Comparison of ENCODE assay signal across 23 cellular contexts in genomic region chr17:37043201-37043600, GRCh38.
DNase-seq lines count a peak whose midpoint lies in the region; ATAC-seq, FAIRE-seq and TF ChIP-seq lines count a peak whose summit lies in the region.
"Had no signal": no experiment of that assay in that cellular context is flagged by ENCODE, and none has a peak within 500 bp of the region (broad histone marks: within the 10 kb centered on the region; RNA-seq: fewer than 3 reads in every experiment).

No MANE protein-coding gene starts in this region.

- H3K9me3 ChIP-seq in HepG2 (ENCODE audit: low read length) (no peaks in the 10 kb centered on the region), right lobe of liver (no peaks in the 10 kb centered on the region), Caco-2 (no peaks in the 10 kb centered on the region)
- H3K9me3 ChIP-seq: HAP-1, MG63, testis had no signal

- no peaks in the 10 kb centered on the region for H4K20me1 ChIP-seq in HepG2 (ENCODE audit: insufficient read depth, low read length)

- TF ChIP-seq RAD21 in HepG2 (CRISPR knock-in tag; IDR thresholded peaks at IDR 0.05): no peak

- TF ChIP-seq POLR2A in HepG2 (IDR thresholded peaks at IDR 0.05; ENCODE audit: insufficient read depth in 1 of 2, low read depth in 2 of 2, low read length in 2 of 2) (no peak), right lobe of liver (IDR thresholded peaks at IDR 0.05) (no peak)

- in situ Hi-C loops in HepG2 (cut with HindIII; ENCODE audit: extremely low pct_ligation_motif_present, low pct_unique_long_range_greater_than_20kb): loop anchor here (10.0 kb wide), 1 partner anchor 148 kb away; no protein-coding TSS in a partner anchor
- in situ Hi-C loops in SK-MEL-5 (cut with HindIII; ENCODE audit: low pct_unique_long_range_greater_than_20kb, low sequenced_read_pairs): no loop called here

- FAIRE-seq in HepG2 (lab: Jason Lieb, UNC): no peak

- H3K4me2 ChIP-seq in HepG2 (ENCODE audit: low read depth, low read length): peak overlapping the region; percentile 67
- H3K4me2 ChIP-seq: PC-9 had no signal

- POLR2A ChIA-PET in HepG2 (lab: Yijun Ruan, JAX) (no interaction called here), Caco-2 (lab: Charles Lee) (no interaction called here)

- H3K27me3 ChIP-seq in HepG2 (ENCODE audit: control insufficient read depth in 1 of 2, insufficient read depth in 2 of 2, low read length in 2 of 2): no peaks in the 10 kb centered on the region
- no peaks in the 10 kb centered on the region for H3K27me3 ChIP-seq in right lobe of liver
- H3K27me3 ChIP-seq in Caco-2 (replicated peaks; ENCODE audit: control insufficient read depth, insufficient read depth, low read length): no peaks in the 10 kb centered on the region
- H3K27me3 ChIP-seq: MG63, testis had no signal

- BruUV-seq in HepG2 (replicated peaks; lab: Mats Ljungman, UMichigan) (no TSS peak), Caco-2 (replicated peaks; lab: Mats Ljungman, UMichigan) (no TSS peak)

- H3K27ac Mint-ChIP-seq in type B pancreatic cell: no peak overlapping the region
- H3K27ac Mint-ChIP-seq in Caco-2 (ENCODE audit: unreplicated experiment): no peak overlapping the region
- H3K27ac Mint-ChIP-seq: mesothelial cell of epicardium, nephron, T-helper 17 cell had no signal

- peak; percentile 80 for DNase-seq in HepG2 (ENCODE audit: low spot score)
- DNase-seq in right lobe of liver: no peak
- peak; percentile 32 for DNase-seq in SK-MEL-5 (ENCODE audit: low read depth, low spot score)
- peak; percentile 11 for DNase-seq in fibroblast of villous mesenchyme (ENCODE audit: low read depth)
- DNase-seq in type B pancreatic cell (ENCODE audit: extremely low spot score, unreplicated experiment): no peak
- DNase-seq in 8988T: no peak
- DNase-seq in Caco-2: no peak
- DNase-seq: activated CD8-positive, alpha-beta memory T cell treated with anti-CD3 and anti-CD28 coated beads, Interleukin-2, amount 50 U/mL, for 48 hours; anterior cingulate cortex; DMS79; effector memory CD4-positive, alpha-beta T cell; MG63; NCI-H1436 treated with DMSO at 0.1 percent for 48 hours; NCI-H82; PC-9; SIG-M5; T-helper 17 cell; testis had no signal

- peaks cover 21% of the 10 kb centered on the region for H3K4me1 ChIP-seq in HepG2 (ENCODE audit: insufficient read depth, low read length)
- no peaks in the 10 kb centered on the region for H3K4me1 ChIP-seq in right lobe of liver
- H3K4me1 ChIP-seq in Caco-2: no peaks in the 10 kb centered on the region
- H3K4me1 ChIP-seq: testis had no signal

- no peak overlapping the region for H2AFZ ChIP-seq in HepG2 (ENCODE audit: low read length)
- H2AFZ ChIP-seq: PC-9 had no signal

- WGBS in HepG2 (ENCODE audit: low lambda C conversion rate): 29% methylated on average over 3 of the region's 3 CpGs
- WGBS in right lobe of liver (ENCODE audit: insufficient coverage, low coverage, low lambda C conversion rate, missing lambda C conversion rate): 80% methylated on average over 3 of the region's 3 CpGs

- H3K36me3 ChIP-seq in HepG2 (replicated peaks in 1 of 2; ENCODE audit: control insufficient read depth in 1 of 2, insufficient read depth in 2 of 2, low read length in 2 of 2) (peaks cover 3 to 17% of the 10 kb centered on the region in 2 experiments; a peak in 4 of 5 replicates), right lobe of liver (peaks cover 0 to 3% (median 0%) of the 10 kb centered on the region in 4 donors), Caco-2 (ENCODE audit: control insufficient read depth, insufficient read depth, low read length) (no peaks in the 10 kb centered on the region)
- H3K36me3 ChIP-seq: HAP-1 had no signal

- H3K4me3 Mint-ChIP-seq in type B pancreatic cell (peak overlapping the region; percentile 35), Caco-2 (ENCODE audit: unreplicated experiment) (no peak overlapping the region)
- H3K4me3 Mint-ChIP-seq: mesothelial cell of epicardium, nephron, T-helper 17 cell had no signal

- peak; percentile 86 for ATAC-seq in HepG2
- no peak for ATAC-seq in right lobe of liver
- no peak for ATAC-seq in HG03097 (IDR thresholded peaks at IDR 0.05; ENCODE audit: low FRiP score, unreplicated experiment)
- ATAC-seq: T-helper 17 cell had no signal

- TF ChIP-seq CTCF in HepG2 (CRISPR knock-in tag; IDR thresholded peaks at IDR 0.05) (no peak), right lobe of liver (IDR thresholded peaks at IDR 0.05) (no peak), fibroblast of villous mesenchyme (IDR thresholded peaks at IDR 0.05; ENCODE audit: insufficient read depth, low read depth, low read length) (no peak), type B pancreatic cell (conservative IDR thresholded peaks at IDR 0.05) (no peak), Caco-2 (IDR thresholded peaks at IDR 0.05; ENCODE audit: insufficient read depth in 1 of 2, low read depth in 1 of 2, low read length in 1 of 2, severe bottlenecking in 1 of 2, unreplicated experiment in 1 of 2) (no peak)

- intact Hi-C loops in HepG2 (cut with micrococcal nuclease; ENCODE audit: unreplicated experiment) (loop anchor here (10.0 kb wide), 1 partner anchor 88 kb away; no protein-coding TSS in a partner anchor), right lobe of liver (cut with DNase I) (loop anchor here (10.0 kb wide), 1 partner anchor 98 kb away; the partner anchor contains the start of gene AATF (in 2 of the 2)), Caco-2 (cut with micrococcal nuclease; ENCODE audit: unreplicated experiment) (loop anchor here (10.0 kb wide), 2 partner anchors 108 to 318 kb away; partner anchors contain the start of gene LHX1)

- no peak overlapping the region for H3K9ac ChIP-seq in HepG2 (ENCODE audit: insufficient read depth, low read depth, low read length)

- CTCF ChIA-PET in HepG2 (lab: Yijun Ruan, JAX; ENCODE audit: low intra/inter-chr PET ratio, low total read pairs): no interaction called here
- CTCF ChIA-PET in Caco-2 (lab: Charles Lee): no interaction called here

- no peak for TF ChIP-seq EP300 in HepG2 (IDR thresholded peaks at IDR 0.05; ENCODE audit: low read depth in 2 of 2, low read length in 2 of 2)
- no peak; the same call in 1 of the 2 replicates for TF ChIP-seq EP300 in HepG2 (CRISPR knock-in tag; IDR thresholded peaks at IDR 0.05; ENCODE audit: borderline replicate concordance)

- H3K27ac ChIP-seq in HepG2 (ENCODE audit: extremely low read length, insufficient read depth, low read length) (peak overlapping the region; percentile 65), right lobe of liver (no peak overlapping the region)
- H3K27ac ChIP-seq: C4-2B, PC-9, testis had no signal

- H3K79me2 ChIP-seq in HepG2 (ENCODE audit: insufficient read depth, low read length): no peaks in the 10 kb centered on the region

- H3K36me3 Mint-ChIP-seq in type B pancreatic cell (peaks cover 9% of the 10 kb centered on the region), Caco-2 (ENCODE audit: insufficient read depth, unreplicated experiment) (peaks cover 19% of the 10 kb centered on the region)

- H3K9me3 Mint-ChIP-seq in type B pancreatic cell: no peaks in the 10 kb centered on the region
- H3K9me3 Mint-ChIP-seq in Caco-2 (ENCODE audit: unreplicated experiment): no peaks in the 10 kb centered on the region
- H3K9me3 Mint-ChIP-seq: mesothelial cell of epicardium, nephron had no signal

- no peaks in the 10 kb centered on the region for H3K27me3 Mint-ChIP-seq in type B pancreatic cell
- H3K27me3 Mint-ChIP-seq in Caco-2 (ENCODE audit: insufficient read depth, unreplicated experiment): no peaks in the 10 kb centered on the region
- H3K27me3 Mint-ChIP-seq: T-helper 17 cell had no signal

- H3K4me1 Mint-ChIP-seq in type B pancreatic cell (ENCODE audit: unreplicated experiment) (peaks cover 41% of the 10 kb centered on the region), Caco-2 (ENCODE audit: low read depth, unreplicated experiment) (peaks cover 6% of the 10 kb centered on the region)

- H3K4me3 ChIP-seq in HepG2 (replicated peaks in 1 of 3; ENCODE audit: insufficient read depth in 1 of 3, low read depth in 2 of 3, low read length in 3 of 3) (peak overlapping the region in 1 of 3 experiments; percentile 20; a peak in 1 of 6 replicates), right lobe of liver (no peak overlapping the region), fibroblast of villous mesenchyme (ENCODE audit: low read depth, low read length) (no peak overlapping the region), Caco-2 (ENCODE audit: low read depth, low read length) (no peak overlapping the region)
- H3K4me3 ChIP-seq: HAP-1, MG63, PC-9, testis had no signal

TF ChIP-seq in HepG2, 621 proteins besides CTCF, POLR2A, EP300 and RAD21 (continues in another document):
- TF ChIP-seq SKIL (CRISPR knock-in tag; IDR thresholded peaks at IDR 0.05; ENCODE audit: borderline replicate concordance) (peak; percentile 18; the same call in 1 of the 2 replicates), PHB2 (IDR thresholded peaks at IDR 0.05; ENCODE audit: partially characterized antibody) (no peak), HOXA5 (CRISPR knock-in tag; IDR thresholded peaks at IDR 0.05) (no peak), FOXP4 (CRISPR knock-in tag; IDR thresholded peaks at IDR 0.05) (peak; percentile 14; the same call in 1 of the 2 replicates)

Comparison
In these comparisons a context has a peak if more than half of its experiments do, and no peak if none do; other contexts are left out.
1. DNase-seq: peak in HepG2 (single experiment), SK-MEL-5 (single experiment) and fibroblast of villous mesenchyme (single experiment); none in right lobe of liver (0 of 3), type B pancreatic cell (single experiment), 8988T (single experiment) and Caco-2 (0 of 2).